Comparison of ENCODE assay signal across 1 cellular context in the genomic region with DNA sequence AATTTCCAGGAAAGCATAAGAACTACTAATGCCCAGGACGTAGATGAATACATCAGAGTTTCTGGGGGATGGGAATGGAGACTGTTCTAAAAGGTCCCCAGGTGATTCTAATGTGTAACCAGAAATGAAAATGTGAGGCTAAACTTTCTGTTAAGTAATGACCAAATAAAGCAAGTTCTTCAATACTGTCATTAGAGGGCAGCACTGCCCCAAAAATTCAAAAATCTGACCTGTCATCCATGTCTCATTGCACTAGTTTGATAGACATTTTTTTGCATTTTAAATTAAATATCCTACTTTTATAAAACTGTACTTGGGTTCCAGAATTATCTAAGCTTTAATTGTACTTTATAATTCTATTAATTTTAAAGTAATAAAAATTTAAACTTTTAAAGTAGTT.
TF ChIP-seq lines count a peak whose summit lies in the region.

No MANE protein-coding gene starts in this region.

TF ChIP-seq in HepG2, 621 proteins besides CTCF, POLR2A, EP300 and RAD21 (continued from another document):
- TF ChIP-seq, protein P1, sequence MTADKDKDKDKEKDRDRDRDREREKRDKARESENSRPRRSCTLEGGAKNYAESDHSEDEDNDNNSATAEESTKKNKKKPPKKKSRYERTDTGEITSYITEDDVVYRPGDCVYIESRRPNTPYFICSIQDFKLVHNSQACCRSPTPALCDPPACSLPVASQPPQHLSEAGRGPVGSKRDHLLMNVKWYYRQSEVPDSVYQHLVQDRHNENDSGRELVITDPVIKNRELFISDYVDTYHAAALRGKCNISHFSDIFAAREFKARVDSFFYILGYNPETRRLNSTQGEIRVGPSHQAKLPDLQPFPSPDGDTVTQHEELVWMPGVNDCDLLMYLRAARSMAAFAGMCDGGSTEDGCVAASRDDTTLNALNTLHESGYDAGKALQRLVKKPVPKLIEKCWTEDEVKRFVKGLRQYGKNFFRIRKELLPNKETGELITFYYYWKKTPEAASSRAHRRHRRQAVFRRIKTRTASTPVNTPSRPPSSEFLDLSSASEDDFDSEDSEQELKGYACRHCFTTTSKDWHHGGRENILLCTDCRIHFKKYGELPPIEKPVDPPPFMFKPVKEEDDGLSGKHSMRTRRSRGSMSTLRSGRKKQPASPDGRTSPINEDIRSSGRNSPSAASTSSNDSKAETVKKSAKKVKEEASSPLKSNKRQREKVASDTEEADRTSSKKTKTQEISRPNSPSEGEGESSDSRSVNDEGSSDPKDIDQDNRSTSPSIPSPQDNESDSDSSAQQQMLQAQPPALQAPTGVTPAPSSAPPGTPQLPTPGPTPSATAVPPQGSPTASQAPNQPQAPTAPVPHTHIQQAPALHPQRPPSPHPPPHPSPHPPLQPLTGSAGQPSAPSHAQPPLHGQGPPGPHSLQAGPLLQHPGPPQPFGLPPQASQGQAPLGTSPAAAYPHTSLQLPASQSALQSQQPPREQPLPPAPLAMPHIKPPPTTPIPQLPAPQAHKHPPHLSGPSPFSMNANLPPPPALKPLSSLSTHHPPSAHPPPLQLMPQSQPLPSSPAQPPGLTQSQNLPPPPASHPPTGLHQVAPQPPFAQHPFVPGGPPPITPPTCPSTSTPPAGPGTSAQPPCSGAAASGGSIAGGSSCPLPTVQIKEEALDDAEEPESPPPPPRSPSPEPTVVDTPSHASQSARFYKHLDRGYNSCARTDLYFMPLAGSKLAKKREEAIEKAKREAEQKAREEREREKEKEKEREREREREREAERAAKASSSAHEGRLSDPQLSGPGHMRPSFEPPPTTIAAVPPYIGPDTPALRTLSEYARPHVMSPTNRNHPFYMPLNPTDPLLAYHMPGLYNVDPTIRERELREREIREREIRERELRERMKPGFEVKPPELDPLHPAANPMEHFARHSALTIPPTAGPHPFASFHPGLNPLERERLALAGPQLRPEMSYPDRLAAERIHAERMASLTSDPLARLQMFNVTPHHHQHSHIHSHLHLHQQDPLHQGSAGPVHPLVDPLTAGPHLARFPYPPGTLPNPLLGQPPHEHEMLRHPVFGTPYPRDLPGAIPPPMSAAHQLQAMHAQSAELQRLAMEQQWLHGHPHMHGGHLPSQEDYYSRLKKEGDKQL (CRISPR knock-in tag; IDR thresholded peaks at IDR 0.05; ENCODE audit: low read depth): no peak
- TF ChIP-seq SRF (IDR thresholded peaks at IDR 0.05; ENCODE audit: low read depth, low read length): peak; percentile 87
- peak; percentile 40; the same call in 1 of the 2 replicates for TF ChIP-seq SMC3 (IDR thresholded peaks at IDR 0.05; ENCODE audit: low read length)
- no peak for TF ChIP-seq SIX4 (CRISPR knock-in tag; IDR thresholded peaks at IDR 0.05)
- TF ChIP-seq, protein P2, sequence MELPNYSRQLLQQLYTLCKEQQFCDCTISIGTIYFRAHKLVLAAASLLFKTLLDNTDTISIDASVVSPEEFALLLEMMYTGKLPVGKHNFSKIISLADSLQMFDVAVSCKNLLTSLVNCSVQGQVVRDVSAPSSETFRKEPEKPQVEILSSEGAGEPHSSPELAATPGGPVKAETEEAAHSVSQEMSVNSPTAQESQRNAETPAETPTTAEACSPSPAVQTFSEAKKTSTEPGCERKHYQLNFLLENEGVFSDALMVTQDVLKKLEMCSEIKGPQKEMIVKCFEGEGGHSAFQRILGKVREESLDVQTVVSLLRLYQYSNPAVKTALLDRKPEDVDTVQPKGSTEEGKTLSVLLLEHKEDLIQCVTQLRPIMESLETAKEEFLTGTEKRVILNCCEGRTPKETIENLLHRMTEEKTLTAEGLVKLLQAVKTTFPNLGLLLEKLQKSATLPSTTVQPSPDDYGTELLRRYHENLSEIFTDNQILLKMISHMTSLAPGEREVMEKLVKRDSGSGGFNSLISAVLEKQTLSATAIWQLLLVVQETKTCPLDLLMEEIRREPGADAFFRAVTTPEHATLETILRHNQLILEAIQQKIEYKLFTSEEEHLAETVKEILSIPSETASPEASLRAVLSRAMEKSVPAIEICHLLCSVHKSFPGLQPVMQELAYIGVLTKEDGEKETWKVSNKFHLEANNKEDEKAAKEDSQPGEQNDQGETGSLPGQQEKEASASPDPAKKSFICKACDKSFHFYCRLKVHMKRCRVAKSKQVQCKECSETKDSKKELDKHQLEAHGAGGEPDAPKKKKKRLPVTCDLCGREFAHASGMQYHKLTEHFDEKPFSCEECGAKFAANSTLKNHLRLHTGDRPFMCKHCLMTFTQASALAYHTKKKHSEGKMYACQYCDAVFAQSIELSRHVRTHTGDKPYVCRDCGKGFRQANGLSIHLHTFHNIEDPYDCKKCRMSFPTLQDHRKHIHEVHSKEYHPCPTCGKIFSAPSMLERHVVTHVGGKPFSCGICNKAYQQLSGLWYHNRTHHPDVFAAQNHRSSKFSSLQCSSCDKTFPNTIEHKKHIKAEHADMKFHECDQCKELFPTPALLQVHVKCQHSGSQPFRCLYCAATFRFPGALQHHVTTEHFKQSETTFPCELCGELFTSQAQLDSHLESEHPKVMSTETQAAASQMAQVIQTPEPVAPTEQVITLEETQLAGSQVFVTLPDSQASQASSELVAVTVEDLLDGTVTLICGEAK (IDR thresholded peaks at IDR 0.05): no peak
- TF ChIP-seq, protein P2 (CRISPR knock-in tag; IDR thresholded peaks at IDR 0.05): no peak
- TF ChIP-seq ATF7 (IDR thresholded peaks at IDR 0.05): no peak
- TF ChIP-seq ATF7 (CRISPR knock-in tag; IDR thresholded peaks at IDR 0.05): no peak
